Comparison of ENCODE assay signal across 14 cellular contexts in genomic region chr1:91891969-91892368, GRCh38. TPM values are rescaled to one million over a fixed set of nuclear protein-coding genes. Genes with fewer than 3 reads are reported as not detected.
DNase-seq lines count a peak whose midpoint lies in the region; ATAC-seq, FAIRE-seq and TF ChIP-seq lines count a peak whose summit lies in the region.
"Had no signal": no experiment of that assay in that cellular context is flagged by ENCODE, and none has a peak within 500 bp of the region (broad histone marks: within the 10 kb centered on the region; RNA-seq: fewer than 3 reads in every experiment).

No MANE protein-coding gene starts in this region.

- H2BK5ac ChIP-seq in H1 (ENCODE audit: low read depth, low read length) = no peak overlapping the region

- no peaks in the 10 kb centered on the region for H3K9me3 ChIP-seq in CD8-positive, alpha-beta memory T cell (ENCODE audit: low read length)
- H3K9me3 ChIP-seq in H1 (ENCODE audit: insufficient read depth in 2 of 2, low read depth in 1 of 2, low read length in 1 of 2) = no peaks in the 10 kb centered on the region
- H3K9me3 ChIP-seq in naive thymus-derived CD4-positive, alpha-beta T cell (ENCODE audit: control insufficient read depth in 2 of 3, low read length in 3 of 3) = no peaks in the 10 kb centered on the region
- H3K9me3 ChIP-seq: heart left ventricle had no signal

- no peak overlapping the region for H3K9ac ChIP-seq in H1 (replicated peaks in 1 of 4; ENCODE audit: extremely low read depth in 1 of 4, low read depth in 3 of 4, low read length in 3 of 4)

- no peak for FAIRE-seq in H1 (lab: Jason Lieb, UNC)
- FAIRE-seq: colon had no signal

- intact Hi-C loops in naive thymus-derived CD4-positive, alpha-beta T cell (cut with micrococcal nuclease) = no loop called here

- no peaks in the 10 kb centered on the region for H3K36me3 ChIP-seq in CD8-positive, alpha-beta memory T cell (ENCODE audit: insufficient read depth, low read length)
- H3K36me3 ChIP-seq in H1 (ENCODE audit: control insufficient read depth in 2 of 4, insufficient read depth in 4 of 4, low read length in 3 of 4) = no peaks in the 10 kb centered on the region
- H3K36me3 ChIP-seq in naive thymus-derived CD4-positive, alpha-beta T cell (ENCODE audit: control insufficient read depth in 2 of 3, insufficient read depth in 3 of 3, low read length in 3 of 3) = no peaks in the 10 kb centered on the region
- H3K36me3 ChIP-seq: heart left ventricle had no signal

- H3K14ac ChIP-seq in H1 (ENCODE audit: insufficient read length) = no peak overlapping the region

- no peak overlapping the region for H3K18ac ChIP-seq in H1 (ENCODE audit: extremely low read depth, low read length)

- H3K27me3 ChIP-seq in CD8-positive, alpha-beta memory T cell (ENCODE audit: insufficient read depth, low read length, poor library complexity, severe bottlenecking) = no peaks in the 10 kb centered on the region
- peaks cover 0 to 5% (median 2%) of the 10 kb centered on the region in 4 experiments; a peak in 5 of 7 replicates for H3K27me3 ChIP-seq in H1 (replicated peaks in 1 of 4; ENCODE audit: control insufficient read depth in 3 of 4, extremely low read depth in 1 of 4, insufficient read depth in 3 of 4, low read length in 3 of 4)
- no peaks in the 10 kb centered on the region for H3K27me3 ChIP-seq in naive thymus-derived CD4-positive, alpha-beta T cell (ENCODE audit: control insufficient read depth in 2 of 2, insufficient read depth in 2 of 2, low read length in 2 of 2)
- H3K27me3 ChIP-seq: heart left ventricle had no signal

- H4K91ac ChIP-seq in H1 (replicated peaks; ENCODE audit: insufficient read length, low read length) = no peak overlapping the region

- no peaks in the 10 kb centered on the region for H3K79me2 ChIP-seq in H1 (ENCODE audit: control insufficient read depth in 1 of 2, insufficient read depth in 2 of 2, low read length in 2 of 2)

- H3K27me3 Mint-ChIP-seq in CD8-positive, alpha-beta memory T cell = peaks cover 0 to 5% of the 10 kb centered on the region in 2 donors
- H3K27me3 Mint-ChIP-seq in naive thymus-derived CD4-positive, alpha-beta T cell = peaks cover 0 to 30% (median 0%) of the 10 kb centered on the region in 5 donors
- H3K27me3 Mint-ChIP-seq: activated T-helper 17 cell treated with anti-CD3 and anti-CD28 coated beads, Interleukin-2, amount 50 U/mL, for 72 hours; CD4-positive, alpha-beta memory T cell had no signal

- no peak overlapping the region; the same call in 1 of the 2 replicates for H4K8ac ChIP-seq in H1 (ENCODE audit: extremely low read depth, insufficient read depth, low read length)

- H3K4me2 ChIP-seq in H1 (ENCODE audit: insufficient read depth in 1 of 2, low read depth in 2 of 2, low read length in 2 of 2) = no peak overlapping the region

- no peaks in the 10 kb centered on the region for H3K9me3 Mint-ChIP-seq in CD8-positive, alpha-beta memory T cell
- H3K9me3 Mint-ChIP-seq in naive thymus-derived CD4-positive, alpha-beta T cell = peaks cover 0 to 7% (median 0%) of the 10 kb centered on the region in 11 donors
- H3K9me3 Mint-ChIP-seq: activated T-helper 17 cell treated with anti-CD3 and anti-CD28 coated beads, Interleukin-2, amount 50 U/mL, for 72 hours; CD4-positive, alpha-beta memory T cell had no signal

- peak; percentile 22 for ATAC-seq in naive thymus-derived CD4-positive, alpha-beta T cell
- ATAC-seq: activated T-helper 17 cell treated with anti-CD3 and anti-CD28 coated beads, Interleukin-2, amount 50 U/mL, for 72 hours; Panc1 had no signal

- no peak overlapping the region for H2AK5ac ChIP-seq in H1 (ENCODE audit: low read depth, low read length)

- TF ChIP-seq POLR2A in H1 (IDR thresholded peaks at IDR 0.05; ENCODE audit: control extremely low read depth in 1 of 2, low read depth in 2 of 2, low read length in 2 of 2) = no peak

- WGBS in H1 (ENCODE audit: extremely low coverage in 1 of 2, insufficient coverage in 1 of 2, insufficient read length in 1 of 2, insufficient replicate concordance in 2 of 2, low coverage in 1 of 2, low lambda C conversion rate in 2 of 2, missing lambda C conversion rate in 1 of 2), 2 experiments = 78% methylated on average over 1 of the region's 1 CpG; no CpG with 5 or more reads in 1 of the 2 experiments

- H3K56ac ChIP-seq in H1 (replicated peaks; ENCODE audit: insufficient read length, low read depth, low read length) = no peak overlapping the region

- H3K4ac ChIP-seq in H1 (replicated peaks; ENCODE audit: insufficient read length, low read depth, low read length) = no peak overlapping the region

- H2BK120ac ChIP-seq in H1 (replicated peaks; ENCODE audit: low read depth, low read length) = no peak overlapping the region

- peak overlapping the region; percentile 88; the same call in 1 of the 2 replicates for H2AFZ ChIP-seq in H1 (ENCODE audit: low read length)

- no peak overlapping the region for H4K5ac ChIP-seq in H1 (ENCODE audit: insufficient read length, low read depth, low read length)

- H3K23me2 ChIP-seq in H1 (ENCODE audit: low read depth, low read length) = no peaks in the 10 kb centered on the region

- no peak overlapping the region for H3K23ac ChIP-seq in H1 (ENCODE audit: insufficient read length)

- no peak for TF ChIP-seq EP300 in H1 (IDR thresholded peaks at IDR 0.05; ENCODE audit: borderline replicate concordance in 1 of 2, low read depth in 2 of 2, low read length in 2 of 2)

- no peak overlapping the region for H2BK15ac ChIP-seq in H1 (ENCODE audit: low read length)

- H2BK20ac ChIP-seq in H1 (ENCODE audit: low read length) = no peak overlapping the region

- peak overlapping the region in 2 of 7 donors; percentile 29 to 46 for H3K4me3 Mint-ChIP-seq in CD8-positive, alpha-beta memory T cell
- no peak overlapping the region for H3K4me3 Mint-ChIP-seq in naive thymus-derived CD4-positive, alpha-beta T cell
- H3K4me3 Mint-ChIP-seq: activated T-helper 17 cell treated with anti-CD3 and anti-CD28 coated beads, Interleukin-2, amount 50 U/mL, for 72 hours had no signal

- POLR2A ChIA-PET in CD8-positive, alpha-beta memory T cell (lab: Charles Lee) = no interaction called here
- POLR2A ChIA-PET in H1 (lab: Charles Lee; ENCODE audit: partially characterized antibody) = no interaction called here
- POLR2A ChIA-PET in naive thymus-derived CD4-positive, alpha-beta T cell (lab: Charles Lee) = no interaction called here

- no peak for TF ChIP-seq RAD21 in H1 (IDR thresholded peaks at IDR 0.05 in 1 of 2, conservative IDR thresholded peaks at IDR 0.05 in 1 of 2; ENCODE audit: low read depth in 2 of 2, low read length in 2 of 2)

- no peaks in the 10 kb centered on the region for H3K79me1 ChIP-seq in H1 (ENCODE audit: low read depth, low read length)

- peak overlapping the region in 5 of 8 donors; percentile 36 to 68 (median 62) for H3K27ac Mint-ChIP-seq in CD8-positive, alpha-beta memory T cell
- H3K27ac Mint-ChIP-seq in naive thymus-derived CD4-positive, alpha-beta T cell = no peak overlapping the region
- H3K27ac Mint-ChIP-seq: activated T-helper 17 cell treated with anti-CD3 and anti-CD28 coated beads, Interleukin-2, amount 50 U/mL, for 72 hours had no signal

- no peaks in the 10 kb centered on the region for H3K36me3 Mint-ChIP-seq in CD8-positive, alpha-beta memory T cell
- H3K36me3 Mint-ChIP-seq in naive thymus-derived CD4-positive, alpha-beta T cell = peaks cover 0 to 11% (median 0%) of the 10 kb centered on the region in 5 donors
- H3K36me3 Mint-ChIP-seq: CD4-positive, alpha-beta memory T cell had no signal

- DNase-seq in CD8-positive, alpha-beta memory T cell = peak in 1 of 5 donors; percentile 16
- peak; percentile 14 for DNase-seq in KBM-7
- DNase-seq in H1 (ENCODE audit: low read depth in 1 of 2, low spot score in 2 of 2) = no peak
- DNase-seq in naive thymus-derived CD4-positive, alpha-beta T cell = no peak
- DNase-seq in stimulated activated CD4-positive, alpha-beta T cell treated with anti-CD3 and anti-CD28 coated beads, Interleukin-2, amount 100 ng/mL, for 48 hours = no peak
- no peak for DNase-seq in SHP77 (lab: John Stamatoyannopoulos, UW)
- DNase-seq in G401 (ENCODE audit: low spot score) = no peak
- DNase-seq in middle frontal gyrus (ENCODE audit: extremely low spot score, low spot score) = no peak
- DNase-seq: CD4-positive, alpha-beta memory T cell; heart left ventricle; stimulated activated CD4-positive, alpha-beta T cell treated with anti-CD3 and anti-CD28 coated beads, Interleukin-12 subunit alpha, Interleukin-12 subunit beta, amount 100 ng/mL, for 4 hours had no signal

- H3K4me1 ChIP-seq in CD8-positive, alpha-beta memory T cell (ENCODE audit: insufficient read depth, low read length) = peaks cover 18% of the 10 kb centered on the region
- H3K4me1 ChIP-seq in H1 (replicated peaks in 1 of 4; ENCODE audit: control insufficient read depth in 3 of 4, insufficient read depth in 4 of 4, low read length in 3 of 4) = peaks cover 0 to 5% (median under 1%) of the 10 kb centered on the region in 4 experiments; a peak in 3 of 7 replicates
- peaks cover 0 to 11% of the 10 kb centered on the region in 2 donors for H3K4me1 ChIP-seq in naive thymus-derived CD4-positive, alpha-beta T cell (ENCODE audit: control insufficient read depth in 2 of 2, insufficient read depth in 2 of 2, low read length in 2 of 2)

- peaks cover 34 to 42% (median 39%) of the 10 kb centered on the region in 3 donors for H3K4me1 Mint-ChIP-seq in CD8-positive, alpha-beta memory T cell
- peaks cover 10 to 28% (median 15%) of the 10 kb centered on the region in 7 donors for H3K4me1 Mint-ChIP-seq in naive thymus-derived CD4-positive, alpha-beta T cell

- H4K20me1 ChIP-seq in H1 (replicated peaks in 1 of 2; ENCODE audit: control insufficient read depth in 1 of 2, insufficient read depth in 2 of 2, low read length in 2 of 2) = no peaks in the 10 kb centered on the region

- H3K27ac ChIP-seq in CD8-positive, alpha-beta memory T cell (ENCODE audit: low read depth, low read length) = no peak overlapping the region
- no peak overlapping the region for H3K27ac ChIP-seq in H1 (ENCODE audit: low read depth, low read length)
- H3K27ac ChIP-seq in naive thymus-derived CD4-positive, alpha-beta T cell (ENCODE audit: low read depth, low read length) = no peak overlapping the region

- H3K4me3 ChIP-seq in CD8-positive, alpha-beta memory T cell (ENCODE audit: low read length) = no peak overlapping the region
- no peak overlapping the region for H3K4me3 ChIP-seq in H1 (ENCODE audit: extremely low read depth in 1 of 4, insufficient read depth in 2 of 4, low read depth in 3 of 4, low read length in 4 of 4)
- no peak overlapping the region for H3K4me3 ChIP-seq in naive thymus-derived CD4-positive, alpha-beta T cell (ENCODE audit: low read length)
- H3K4me3 ChIP-seq: heart left ventricle had no signal

- in situ Hi-C loops in KBM-7 (cut with MboI; ENCODE audit: low pct_unique_long_range_greater_than_20kb, low sequenced_read_pairs) = no loop called here
- in situ Hi-C loops in G401 (cut with HindIII; ENCODE audit: low sequenced_read_pairs) = no loop called here

- CTCF ChIA-PET in CD8-positive, alpha-beta memory T cell (lab: Charles Lee) = no interaction called here
- CTCF ChIA-PET in H1 (lab: Charles Lee; ENCODE audit: partially characterized antibody) = interaction anchor here (0.6 to 0.7 kb wide), 3 partner anchors 36 to 609 kb away, joined by 3 to 4 read pairs (median 3); no protein-coding TSS in a partner anchor
- CTCF ChIA-PET in naive thymus-derived CD4-positive, alpha-beta T cell (lab: Charles Lee) = no interaction called here

- H2BK12ac ChIP-seq in H1 (ENCODE audit: low read depth, low read length) = no peak overlapping the region

- TF ChIP-seq CTCF in H1 (IDR thresholded peaks at IDR 0.05; ENCODE audit: control extremely low read depth in 1 of 3, insufficient read depth in 1 of 3, low read depth in 1 of 3, low read length in 3 of 3) = no peak

RNA-seq across cellular contexts. Expression of gene TGFBR3, which starts 6.0 kb away (rescaled TPM):
- total RNA-seq in CD8-positive, alpha-beta memory T cell = 10 to 100 TPM; 28.8 to 29.9 TPM
- polyA plus RNA-seq in CD8-positive, alpha-beta memory T cell = 78.5 TPM
- 2.9 and 6.1 TPM in 2 replicates for total RNA-seq in H1 (2021; fragmentation: NEBNext Ultra II Directional; extraction: Animal tissue kit (Norgen Biotek cat#: 25700))
- 1.5 and 2.0 TPM in 2 replicates for polyA plus RNA-seq in H1 (2011; rRNA removed)
- polyA plus RNA-seq in H1 (2011; cell fraction: cytosol; rRNA removed) = 1.6 TPM
- 3.2 TPM for polyA plus RNA-seq in H1 (2011; cell fraction: nucleus; rRNA removed)
- polyA plus RNA-seq in H1 (2012, experiment 1 of 2) = 1.6 to 3.9 TPM (median 2.5 TPM) in 4 replicates
- 0.14 TPM for polyA plus RNA-seq in H1 (2012, experiment 2 of 2)
- polyA plus RNA-seq in H1 (2013, experiment 1 of 2) = 3.7 TPM
- polyA plus RNA-seq in H1 (2013, experiment 2 of 2) = 3.6 TPM
- polyA minus RNA-seq in H1 (2011; rRNA and poly(A)+ RNA removed) = 7.5 and 11.7 TPM in 2 replicates
- 5.9 TPM for polyA minus RNA-seq in H1 (2011; cell fraction: cytosol; rRNA and poly(A)+ RNA removed)
- 7.1 TPM for polyA minus RNA-seq in H1 (2011; cell fraction: nucleus; rRNA and poly(A)+ RNA removed)
- total RNA-seq in naive thymus-derived CD4-positive, alpha-beta T cell = 10 to 100 TPM; 10.1 to 36.3 (median 18.5) TPM
- polyA plus RNA-seq in naive thymus-derived CD4-positive, alpha-beta T cell = 10 to 100 TPM in 1 of 2 donors, 1 to 10 TPM in 1; 9.4 to 11.4 TPM
- 30.2 and 33.6 TPM in 2 replicates for total RNA-seq in G401 (2014; rRNA removed; shearing (Covaris generic))

RNA-seq across cellular contexts. Expression of gene BRDT, which starts 57.2 kb away (rescaled TPM):
- total RNA-seq in CD8-positive, alpha-beta memory T cell = not detected
- not detected for polyA plus RNA-seq in CD8-positive, alpha-beta memory T cell
- total RNA-seq in H1 (2021; fragmentation: NEBNext Ultra II Directional; extraction: Animal tissue kit (Norgen Biotek cat#: 25700)) = not detected in 2 replicates
- 0.08 TPM in 2 replicates for polyA plus RNA-seq in H1 (2011; rRNA removed)
- not detected for polyA plus RNA-seq in H1 (2011; cell fraction: cytosol; rRNA removed)
- 0.14 TPM for polyA plus RNA-seq in H1 (2011; cell fraction: nucleus; rRNA removed)
- polyA plus RNA-seq in H1 (2012, experiment 1 of 2) = not detected in 4 replicates
- polyA plus RNA-seq in H1 (2012, experiment 2 of 2) = not detected
- polyA plus RNA-seq in H1 (2013, experiment 1 of 2) = 0.26 TPM
- 0.20 TPM for polyA plus RNA-seq in H1 (2013, experiment 2 of 2)
- polyA minus RNA-seq in H1 (2011; rRNA and poly(A)+ RNA removed) = 0.47 TPM in 1 of 2 replicates, not detected in the other
- not detected for polyA minus RNA-seq in H1 (2011; cell fraction: cytosol; rRNA and poly(A)+ RNA removed)
- polyA minus RNA-seq in H1 (2011; cell fraction: nucleus; rRNA and poly(A)+ RNA removed) = not detected
- total RNA-seq in naive thymus-derived CD4-positive, alpha-beta T cell = not detected
- not detected for polyA plus RNA-seq in naive thymus-derived CD4-positive, alpha-beta T cell
- total RNA-seq in G401 (2014; rRNA removed; shearing (Covaris generic)) = 0.55 TPM in 1 of 2 replicates, not detected in the other
- total RNA-seq: activated T-helper 17 cell treated with anti-CD3 and anti-CD28 coated beads, Interleukin-2, amount 50 U/mL, for 72 hours; heart left ventricle had no signal
- polyA plus RNA-seq: CD4-positive, alpha-beta memory T cell; heart left ventricle had no signal

Comparison
In these comparisons a context has a peak if more than half of its experiments do, and no peak if none do; other contexts are left out.
1. H3K27ac Mint-ChIP-seq: peak in CD8-positive, alpha-beta memory T cell (5 of 8); none in naive thymus-derived CD4-positive, alpha-beta T cell (0 of 9).